21 cellular contexts compared by ENCODE assay signal in the genomic region with DNA sequence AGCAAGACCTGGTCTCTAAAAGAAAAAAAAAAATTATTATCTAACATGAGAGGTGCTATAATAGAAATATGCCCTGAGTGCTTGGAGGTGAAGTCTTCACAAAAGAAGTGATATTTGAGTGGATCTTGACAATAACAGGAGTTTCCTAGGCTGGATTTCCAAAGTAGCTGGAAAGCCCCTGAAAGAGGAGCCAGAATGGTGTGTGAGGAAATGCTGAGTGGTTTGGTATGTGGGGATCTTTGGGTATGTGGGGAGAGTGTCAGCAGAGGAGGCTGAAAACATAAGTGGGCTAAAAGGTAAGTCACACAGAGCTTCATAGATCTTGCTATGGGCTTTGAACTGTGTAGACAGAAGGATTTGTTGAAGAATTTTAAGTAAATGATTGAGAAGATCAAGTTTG.
"Had no signal": no experiment of that assay in that cellular context is flagged by ENCODE, and none has a peak within 500 bp of the region (broad histone marks: within the 10 kb centered on the region; RNA-seq: fewer than 3 reads in every experiment).

No MANE protein-coding gene starts in this region.

- H3K27me3 Mint-ChIP-seq: activated CD8-positive, alpha-beta T cell treated with anti-CD3 and anti-CD28 coated beads for 36 hours; stimulated activated memory B cell treated with anti-CD40 and anti-IgM and Interleukin-4, amounts not matched to agents 10 μg/mL and 1 μg/mL and 100 μg/mL, for 72 hours had no signal

- H3K36me3 ChIP-seq: colonic mucosa, esophagus muscularis mucosa, spleen, tibial nerve, vagina had no signal

- H3K4me3 ChIP-seq: colonic mucosa, esophagus muscularis mucosa, lung, mucosa of descending colon, spleen, tibial nerve, vagina had no signal

- H3K27ac Mint-ChIP-seq: activated CD8-positive, alpha-beta T cell treated with anti-CD3 and anti-CD28 coated beads for 36 hours; immature natural killer cell; stimulated activated memory B cell treated with anti-CD40 and anti-IgM and Interleukin-4, amounts not matched to agents 10 μg/mL and 1 μg/mL and 100 μg/mL, for 72 hours had no signal

- DNase-seq: activated CD8-positive, alpha-beta memory T cell treated with anti-CD3 and anti-CD28 coated beads, Interleukin-2, amount 50 U/mL, for 4 hours; activated CD8-positive, alpha-beta T cell treated with anti-CD3 and anti-CD28 coated beads for 36 hours; activated naive CD4-positive, alpha-beta T cell treated with anti-CD3 and anti-CD28 coated beads, Interleukin-2, amount 50 U/mL, for 16 hours; colonic mucosa; foreskin melanocyte; immature natural killer cell; mucosa of descending colon; naive thymus-derived CD4-positive, alpha-beta T cell; Right ventricle myocardium superior; spleen; stimulated activated CD4-positive, alpha-beta T cell treated with anti-CD3 and anti-CD28 coated beads, Interleukin-2, amount 100 ng/mL, for 24 hours; T-helper 1 cell; T1000 had no signal

- H3K4me1 ChIP-seq: colonic mucosa had no signal

- H3K9me3 Mint-ChIP-seq: immature natural killer cell had no signal

- H3K36me3 Mint-ChIP-seq: immature natural killer cell; stimulated activated memory B cell treated with anti-CD40 and anti-IgM and Interleukin-4, amounts not matched to agents 10 μg/mL and 1 μg/mL and 100 μg/mL, for 72 hours had no signal

- H3K27me3 ChIP-seq: colonic mucosa, esophagus muscularis mucosa, spleen, tibial nerve, vagina had no signal

- H3K27ac ChIP-seq: colonic mucosa, esophagus muscularis mucosa, tibial nerve, vagina had no signal

- ATAC-seq: activated CD4-positive, CD25-positive, alpha-beta regulatory T cell treated with anti-CD3 and anti-CD28 coated beads, Interleukin-2, amount 50 U/mL, for 24 hours; activated CD8-positive, alpha-beta T cell treated with anti-CD3 and anti-CD28 coated beads for 36 hours; mucosa of descending colon; naive thymus-derived CD4-positive, alpha-beta T cell; sciatic nerve; SK-N-SH treated with all-trans-retinoic acid at 6 μM for 48 hours; stimulated activated memory B cell treated with anti-CD40 and anti-IgM and Interleukin-4, amounts not matched to agents 10 μg/mL and 1 μg/mL and 100 μg/mL, for 72 hours had no signal

- H3K9me3 ChIP-seq: colonic mucosa, esophagus muscularis mucosa, mucosa of descending colon, tibial nerve, vagina had no signal

- H3K4me3 Mint-ChIP-seq: activated CD8-positive, alpha-beta T cell treated with anti-CD3 and anti-CD28 coated beads for 36 hours; immature natural killer cell; naive thymus-derived CD4-positive, alpha-beta T cell; stimulated activated memory B cell treated with anti-CD40 and anti-IgM and Interleukin-4, amounts not matched to agents 10 μg/mL and 1 μg/mL and 100 μg/mL, for 72 hours had no signal

- H3K4me1 Mint-ChIP-seq: immature natural killer cell had no signal
